Comparison of ENCODE assay signal across 8 cellular contexts in genomic region chr5:142356716-142357468, GRCh38. TPM values are rescaled to one million over a fixed set of nuclear protein-coding genes. Genes with fewer than 3 reads are reported as not detected.
DNase-seq lines count a peak whose midpoint lies in the region; ATAC-seq and TF ChIP-seq lines count a peak whose summit lies in the region.

No MANE protein-coding gene starts in this region.

- ATAC-seq in activated naive CD4-positive, alpha-beta T cell treated with anti-CD3 and anti-CD28 coated beads, Interleukin-2, amount 50 U/mL, for 72 hours: peak; percentile 90

- in situ Hi-C loops in G401 (cut with HindIII; ENCODE audit: low sequenced_read_pairs): no loop called here
- in situ Hi-C loops in GM23248 (cut with MboI): no loop called here

- H3K4me3 ChIP-seq in GM23248: peak overlapping the region; percentile 87
- H3K4me3 ChIP-seq in SK-N-SH (ENCODE audit: low read depth in 2 of 2, low read length in 1 of 2): peak overlapping the region; percentile 58 to 59
- H3K4me3 ChIP-seq in osteoblast (ENCODE audit: insufficient read depth, low read length): peak overlapping the region; percentile 82
- H3K4me3 ChIP-seq in testis: peak overlapping the region; percentile 75 to 76

- H3K27ac ChIP-seq in GM23248 (peak overlapping the region; percentile 99), SK-N-SH (ENCODE audit: low read depth in 2 of 2, low read length in 1 of 2) (peak overlapping the region; percentile 98 to 99), osteoblast (ENCODE audit: low read depth, low read length) (peak overlapping the region; percentile 82), testis (peak overlapping the region; percentile 75 to 98)

- peak overlapping the region; percentile 82 to 88 for H3K27ac Mint-ChIP-seq in activated naive CD4-positive, alpha-beta T cell treated with anti-CD3 and anti-CD28 coated beads, Interleukin-2, amount 50 U/mL, for 72 hours

- H3K79me2 ChIP-seq in GM23248 (ENCODE audit: insufficient read depth) (no peaks in the 10 kb centered on the region), SK-N-SH (ENCODE audit: insufficient read depth) (peaks cover 35% of the 10 kb centered on the region), osteoblast (ENCODE audit: insufficient read depth, low read length) (peaks cover 7% of the 10 kb centered on the region)

- no peak for TF ChIP-seq RAD21 in SK-N-SH (IDR thresholded peaks at IDR 0.05; ENCODE audit: low read length)

- H3K36me3 ChIP-seq in GM23248 (ENCODE audit: low read depth) (no peaks in the 10 kb centered on the region), SK-N-SH (replicated peaks in 1 of 2; ENCODE audit: control insufficient read depth in 1 of 2, insufficient read depth in 2 of 2, low read length in 1 of 2) (no peaks in the 10 kb centered on the region), osteoblast (ENCODE audit: insufficient read depth, low read length) (no peaks in the 10 kb centered on the region), testis (ENCODE audit: low read depth, missing control alignments) (no peaks in the 10 kb centered on the region)

- H3K4me2 ChIP-seq in GM23248 (ENCODE audit: unreplicated experiment): peak overlapping the region; percentile 89
- peak overlapping the region; percentile 96 for H3K4me2 ChIP-seq in SK-N-SH
- peak overlapping the region; percentile 96 for H3K4me2 ChIP-seq in osteoblast (ENCODE audit: insufficient read depth, low read length)

- no peaks in the 10 kb centered on the region for H3K36me3 Mint-ChIP-seq in activated naive CD4-positive, alpha-beta T cell treated with anti-CD3 and anti-CD28 coated beads, Interleukin-2, amount 50 U/mL, for 72 hours

- TF ChIP-seq EP300 in SK-N-SH (IDR thresholded peaks at IDR 0.05; ENCODE audit: borderline replicate concordance in 1 of 2, low read depth in 1 of 2, low read length in 1 of 2): peak; percentile 46 to 75; a peak in 3 of 4 replicates

- POLR2A ChIA-PET in SK-N-SH (lab: Yijun Ruan, JAX): interaction anchor here (0.6 to 3.0 kb wide), 16 partner anchors 9 to 452 kb away, joined by 3 to 23 read pairs (median 4); partner anchors contain the start of gene SPRY4

- 1 to 2% methylated on average over 61 to 64 of the region's 82 CpGs for WGBS in GM23248 (ENCODE audit: low coverage in 1 of 2, low lambda C conversion rate in 2 of 2, missing lambda C conversion rate in 2 of 2), 2 experiments
- under 1% methylated on average over 36 of the region's 82 CpGs for WGBS in SK-N-SH (ENCODE audit: low lambda C conversion rate)
- WGBS in testis, 2 donors: 0 to 1% methylated on average over 8 to 65 of the region's 82 CpGs

- H3K4me1 ChIP-seq in GM23248 (ENCODE audit: insufficient read depth) (peaks cover 8% of the 10 kb centered on the region), SK-N-SH (ENCODE audit: control insufficient read depth in 1 of 2, insufficient read depth in 2 of 2, low read depth in 1 of 2, low read length in 1 of 2) (peaks cover 29 to 34% of the 10 kb centered on the region in 2 experiments), osteoblast (ENCODE audit: insufficient read depth, low read length) (peaks cover 20% of the 10 kb centered on the region), testis (no peaks in the 10 kb centered on the region)

- H3K9ac ChIP-seq in GM23248: peak overlapping the region; percentile 96
- peak overlapping the region; percentile 96 for H3K9ac ChIP-seq in SK-N-SH

- CTCF ChIA-PET in SK-N-SH (lab: Yijun Ruan, JAX): interaction anchor here (0.8 to 5.4 kb wide), 7 partner anchors 11 to 342 kb away, joined by 3 to 58 read pairs (median 5); no protein-coding TSS in a partner anchor

- peak; percentile 84 for DNase-seq in G401 (ENCODE audit: low spot score)
- peak; percentile 95 for DNase-seq in GM23248
- DNase-seq in Kasumi-1 (lab: John Stamatoyannopoulos, UW): peak; percentile 86 to 88
- peak; percentile 92 for DNase-seq in SK-N-SH
- DNase-seq in activated naive CD4-positive, alpha-beta T cell treated with anti-CD3 and anti-CD28 coated beads, Interleukin-2, amount 50 U/mL, for 72 hours (ENCODE audit: low spot score in 2 of 2): peak; percentile 88 to 91
- peak; percentile 7 to 84 (median 62) for DNase-seq in head of caudate nucleus
- peak; percentile 99 for DNase-seq in osteoblast (ENCODE audit: insufficient read length, low spot score, missing footprints)
- DNase-seq in testis: peak; percentile 85

- peak overlapping the region; percentile 77 for H2AFZ ChIP-seq in GM23248
- peak overlapping the region; percentile 82 for H2AFZ ChIP-seq in SK-N-SH (ENCODE audit: low read depth)
- peak overlapping the region; percentile 92 for H2AFZ ChIP-seq in osteoblast (ENCODE audit: low read length)

- no peaks in the 10 kb centered on the region for H3K9me2 ChIP-seq in GM23248 (ENCODE audit: insufficient read depth)
- no peaks in the 10 kb centered on the region for H3K9me2 ChIP-seq in SK-N-SH

- no peak for TF ChIP-seq CTCF in SK-N-SH (IDR thresholded peaks at IDR 0.05)
- no peak for TF ChIP-seq CTCF in osteoblast (IDR thresholded peaks at IDR 0.05; ENCODE audit: extremely low read depth, low read depth, low read length)
- peak in 1 of 3 experiments; percentile 4 for TF ChIP-seq CTCF in testis (IDR thresholded peaks at IDR 0.05)

- no peak for TF ChIP-seq POLR2A in testis (IDR thresholded peaks at IDR 0.05)

- H3K9me3 ChIP-seq in GM23248 (ENCODE audit: low read depth) (no peaks in the 10 kb centered on the region), SK-N-SH (no peaks in the 10 kb centered on the region), osteoblast (ENCODE audit: low read depth, low read length) (no peaks in the 10 kb centered on the region), testis (no peaks in the 10 kb centered on the region)

- H3K27me3 ChIP-seq in GM23248 (replicated peaks; ENCODE audit: insufficient read depth): no peaks in the 10 kb centered on the region
- no peaks in the 10 kb centered on the region for H3K27me3 ChIP-seq in SK-N-SH (ENCODE audit: insufficient read depth)
- no peaks in the 10 kb centered on the region for H3K27me3 ChIP-seq in osteoblast (ENCODE audit: insufficient read depth, low read length)
- H3K27me3 ChIP-seq in testis: no peaks in the 10 kb centered on the region

- H4K20me1 ChIP-seq in GM23248 (ENCODE audit: insufficient read depth): no peaks in the 10 kb centered on the region
- H4K20me1 ChIP-seq in SK-N-SH (ENCODE audit: insufficient read depth): no peaks in the 10 kb centered on the region
- H4K20me1 ChIP-seq in osteoblast (ENCODE audit: insufficient read depth, low read length): no peaks in the 10 kb centered on the region

- intact Hi-C loops in head of caudate nucleus (cut with DNase I): no loop called here
- intact Hi-C loops in testis (cut with DNase I; ENCODE audit: low total_unique reads): no loop called here

- no peaks in the 10 kb centered on the region for H3K9me3 Mint-ChIP-seq in activated naive CD4-positive, alpha-beta T cell treated with anti-CD3 and anti-CD28 coated beads, Interleukin-2, amount 50 U/mL, for 72 hours

- H3F3A ChIP-seq in GM23248 (ENCODE audit: insufficient read depth) (peaks cover 18% of the 10 kb centered on the region), SK-N-SH (replicated peaks; ENCODE audit: insufficient read depth) (peaks cover 23% of the 10 kb centered on the region)

TF ChIP-seq in SK-N-SH, 30 proteins besides CTCF, POLR2A, EP300 and RAD21 (continues in another document):
- TF ChIP-seq RXRA (IDR thresholded peaks at IDR 0.05; ENCODE audit: borderline replicate concordance, low read depth): peak; percentile 69; the same call in 1 of the 2 replicates
- TF ChIP-seq MXI1 (IDR thresholded peaks at IDR 0.05; ENCODE audit: low read depth, low read length): peak; percentile 32; the same call in 1 of the 2 replicates
- TF ChIP-seq TCF12 (IDR thresholded peaks at IDR 0.05): peak; percentile 61; the same call in 1 of the 2 replicates
- 0 out of 2 replicates have a peak, but pooled peaks have one; percentile 16 for TF ChIP-seq SMC3 (IDR thresholded peaks at IDR 0.05; ENCODE audit: low read depth, low read length)
- TF ChIP-seq, protein P1, sequence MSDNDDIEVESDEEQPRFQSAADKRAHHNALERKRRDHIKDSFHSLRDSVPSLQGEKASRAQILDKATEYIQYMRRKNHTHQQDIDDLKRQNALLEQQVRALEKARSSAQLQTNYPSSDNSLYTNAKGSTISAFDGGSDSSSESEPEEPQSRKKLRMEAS (IDR thresholded peaks at IDR 0.05; ENCODE audit: low read depth): peak; percentile 38; the same call in 1 of the 2 replicates
- TF ChIP-seq FOXM1 (IDR thresholded peaks at IDR 0.05; ENCODE audit: low read depth): peak; percentile 67; the same call in 1 of the 2 replicates
- TF ChIP-seq IRF3 (IDR thresholded peaks at IDR 0.05; ENCODE audit: low read depth, low read length): no peak
- TF ChIP-seq NFIC (IDR thresholded peaks at IDR 0.05; ENCODE audit: borderline replicate concordance): peak; percentile 55; the same call in 1 of the 2 replicates
- TF ChIP-seq, protein P2, sequence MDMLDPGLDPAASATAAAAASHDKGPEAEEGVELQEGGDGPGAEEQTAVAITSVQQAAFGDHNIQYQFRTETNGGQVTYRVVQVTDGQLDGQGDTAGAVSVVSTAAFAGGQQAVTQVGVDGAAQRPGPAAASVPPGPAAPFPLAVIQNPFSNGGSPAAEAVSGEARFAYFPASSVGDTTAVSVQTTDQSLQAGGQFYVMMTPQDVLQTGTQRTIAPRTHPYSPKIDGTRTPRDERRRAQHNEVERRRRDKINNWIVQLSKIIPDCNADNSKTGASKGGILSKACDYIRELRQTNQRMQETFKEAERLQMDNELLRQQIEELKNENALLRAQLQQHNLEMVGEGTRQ (IDR thresholded peaks at IDR 0.05; ENCODE audit: borderline replicate concordance, low read depth, low read length): no peak
- TF ChIP-seq CHD2 (IDR thresholded peaks at IDR 0.05; ENCODE audit: low read length, partially characterized antibody): no peak

RNA-seq across cellular contexts. Expression of gene SPRY4, which starts 32.1 kb away (rescaled TPM):
- 6.5 and 7.9 TPM in 2 replicates for total RNA-seq in G401 (2014; rRNA removed; shearing (Covaris generic))
- 10.9 and 12.8 TPM in 2 replicates for total RNA-seq in GM23248 (2014; rRNA removed; shearing (Covaris generic))
- polyA plus RNA-seq in GM23248 (2016; fragmentation: Nextera tagmentation; extraction: Ambion mirVana): 8.5 and 9.2 TPM in 2 replicates
- polyA plus RNA-seq in SK-N-SH (2012; rRNA removed): 12.2 and 18.0 TPM in 2 replicates
- 6.7 and 9.0 TPM in 2 replicates for polyA plus RNA-seq in SK-N-SH (2012; cell fraction: cytosol; rRNA removed)
- 49.5 and 71.0 TPM in 2 replicates for polyA plus RNA-seq in SK-N-SH (2012; cell fraction: nucleus; rRNA removed)
- under 1 TPM; 0.16 to 0.51 TPM for total RNA-seq in activated naive CD4-positive, alpha-beta T cell treated with anti-CD3 and anti-CD28 coated beads, Interleukin-2, amount 50 U/mL, for 72 hours
- total RNA-seq in osteoblast: 5.4 and 5.9 TPM in 2 replicates
- 1 to 10 TPM; 5.3 to 7.2 TPM for total RNA-seq in testis
- 3.8 TPM for polyA plus RNA-seq in testis (ENCODE audit: insufficient read depth, low read depth, low replicate concordance)

Comparison
In these comparisons a context has a peak if more than half of its experiments do, and no peak if none do; other contexts are left out.
1. Peak in every context shown above with its lines: DNase-seq, ATAC-seq, H3K4me3 ChIP-seq and H3K27ac ChIP-seq.